1 cellular context compared by ENCODE assay signal in the genomic region with DNA sequence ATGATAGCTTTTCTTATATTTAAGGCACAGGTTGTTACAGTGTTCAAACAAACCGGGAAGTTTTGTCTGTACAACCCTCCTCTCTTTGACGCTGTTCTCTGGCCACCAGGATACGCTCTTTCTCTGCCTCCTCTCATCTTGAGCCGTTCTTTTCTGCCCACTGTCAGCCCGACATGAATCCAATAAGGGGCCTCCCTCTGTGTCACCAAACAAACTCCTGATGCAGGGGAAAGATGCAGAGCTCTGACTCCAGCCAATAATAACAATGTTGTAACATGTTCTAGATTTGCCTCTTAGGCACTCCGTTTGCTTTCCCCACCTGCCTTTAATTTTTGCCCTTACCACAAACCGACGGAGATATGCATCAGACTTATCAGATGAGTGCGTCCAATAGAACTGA.
TF ChIP-seq lines count a peak whose summit lies in the region.

No MANE protein-coding gene starts in this region.

TF ChIP-seq in GM23338, 12 proteins besides CTCF, POLR2A, EP300 and RAD21 (continued from another document):
- TF ChIP-seq, protein P1, sequence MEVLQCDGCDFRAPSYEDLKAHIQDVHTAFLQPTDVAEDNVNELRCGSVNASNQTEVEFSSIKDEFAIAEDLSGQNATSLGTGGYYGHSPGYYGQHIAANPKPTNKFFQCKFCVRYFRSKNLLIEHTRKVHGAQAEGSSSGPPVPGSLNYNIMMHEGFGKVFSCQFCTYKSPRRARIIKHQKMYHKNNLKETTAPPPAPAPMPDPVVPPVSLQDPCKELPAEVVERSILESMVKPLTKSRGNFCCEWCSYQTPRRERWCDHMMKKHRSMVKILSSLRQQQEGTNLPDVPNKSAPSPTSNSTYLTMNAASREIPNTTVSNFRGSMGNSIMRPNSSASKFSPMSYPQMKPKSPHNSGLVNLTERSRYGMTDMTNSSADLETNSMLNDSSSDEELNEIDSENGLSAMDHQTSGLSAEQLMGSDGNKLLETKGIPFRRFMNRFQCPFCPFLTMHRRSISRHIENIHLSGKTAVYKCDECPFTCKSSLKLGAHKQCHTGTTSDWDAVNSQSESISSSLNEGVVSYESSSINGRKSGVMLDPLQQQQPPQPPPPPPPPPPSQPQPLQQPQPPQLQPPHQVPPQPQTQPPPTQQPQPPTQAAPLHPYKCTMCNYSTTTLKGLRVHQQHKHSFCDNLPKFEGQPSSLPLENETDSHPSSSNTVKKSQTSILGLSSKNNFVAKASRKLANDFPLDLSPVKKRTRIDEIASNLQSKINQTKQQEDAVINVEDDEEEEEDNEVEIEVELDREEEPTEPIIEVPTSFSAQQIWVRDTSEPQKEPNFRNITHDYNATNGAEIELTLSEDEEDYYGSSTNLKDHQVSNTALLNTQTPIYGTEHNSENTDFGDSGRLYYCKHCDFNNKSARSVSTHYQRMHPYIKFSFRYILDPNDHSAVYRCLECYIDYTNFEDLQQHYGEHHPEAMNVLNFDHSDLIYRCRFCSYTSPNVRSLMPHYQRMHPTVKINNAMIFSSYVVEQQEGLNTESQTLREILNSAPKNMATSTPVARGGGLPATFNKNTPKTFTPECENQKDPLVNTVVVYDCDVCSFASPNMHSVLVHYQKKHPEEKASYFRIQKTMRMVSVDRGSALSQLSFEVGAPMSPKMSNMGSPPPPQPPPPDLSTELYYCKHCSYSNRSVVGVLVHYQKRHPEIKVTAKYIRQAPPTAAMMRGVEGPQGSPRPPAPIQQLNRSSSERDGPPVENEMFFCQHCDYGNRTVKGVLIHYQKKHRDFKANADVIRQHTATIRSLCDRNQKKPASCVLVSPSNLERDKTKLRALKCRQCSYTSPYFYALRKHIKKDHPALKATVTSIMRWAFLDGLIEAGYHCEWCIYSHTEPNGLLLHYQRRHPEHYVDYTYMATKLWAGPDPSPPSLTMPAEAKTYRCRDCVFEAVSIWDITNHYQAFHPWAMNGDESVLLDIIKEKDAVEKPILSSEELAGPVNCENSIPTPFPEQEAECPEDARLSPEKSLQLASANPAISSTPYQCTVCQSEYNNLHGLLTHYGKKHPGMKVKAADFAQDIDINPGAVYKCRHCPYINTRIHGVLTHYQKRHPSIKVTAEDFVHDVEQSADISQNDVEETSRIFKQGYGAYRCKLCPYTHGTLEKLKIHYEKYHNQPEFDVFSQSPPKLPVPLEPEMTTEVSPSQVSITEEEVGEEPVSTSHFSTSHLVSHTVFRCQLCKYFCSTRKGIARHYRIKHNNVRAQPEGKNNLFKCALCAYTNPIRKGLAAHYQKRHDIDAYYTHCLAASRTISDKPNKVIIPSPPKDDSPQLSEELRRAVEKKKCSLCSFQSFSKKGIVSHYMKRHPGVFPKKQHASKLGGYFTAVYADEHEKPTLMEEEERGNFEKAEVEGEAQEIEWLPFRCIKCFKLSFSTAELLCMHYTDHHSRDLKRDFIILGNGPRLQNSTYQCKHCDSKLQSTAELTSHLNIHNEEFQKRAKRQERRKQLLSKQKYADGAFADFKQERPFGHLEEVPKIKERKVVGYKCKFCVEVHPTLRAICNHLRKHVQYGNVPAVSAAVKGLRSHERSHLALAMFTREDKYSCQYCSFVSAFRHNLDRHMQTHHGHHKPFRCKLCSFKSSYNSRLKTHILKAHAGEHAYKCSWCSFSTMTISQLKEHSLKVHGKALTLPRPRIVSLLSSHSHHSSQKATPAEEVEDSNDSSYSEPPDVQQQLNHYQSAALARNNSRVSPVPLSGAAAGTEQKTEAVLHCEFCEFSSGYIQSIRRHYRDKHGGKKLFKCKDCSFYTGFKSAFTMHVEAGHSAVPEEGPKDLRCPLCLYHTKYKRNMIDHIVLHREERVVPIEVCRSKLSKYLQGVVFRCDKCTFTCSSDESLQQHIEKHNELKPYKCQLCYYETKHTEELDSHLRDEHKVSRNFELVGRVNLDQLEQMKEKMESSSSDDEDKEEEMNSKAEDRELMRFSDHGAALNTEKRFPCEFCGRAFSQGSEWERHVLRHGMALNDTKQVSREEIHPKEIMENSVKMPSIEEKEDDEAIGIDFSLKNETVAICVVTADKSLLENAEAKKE (CRISPR knock-in tag; IDR thresholded peaks at IDR 0.05): no peak
- no peak for TF ChIP-seq NANOG (IDR thresholded peaks at IDR 0.05; ENCODE audit: borderline replicate concordance)
- no peak for TF ChIP-seq EZH2 (IDR thresholded peaks at IDR 0.05; ENCODE audit: low read depth, unreplicated experiment)
- TF ChIP-seq, protein P2, sequence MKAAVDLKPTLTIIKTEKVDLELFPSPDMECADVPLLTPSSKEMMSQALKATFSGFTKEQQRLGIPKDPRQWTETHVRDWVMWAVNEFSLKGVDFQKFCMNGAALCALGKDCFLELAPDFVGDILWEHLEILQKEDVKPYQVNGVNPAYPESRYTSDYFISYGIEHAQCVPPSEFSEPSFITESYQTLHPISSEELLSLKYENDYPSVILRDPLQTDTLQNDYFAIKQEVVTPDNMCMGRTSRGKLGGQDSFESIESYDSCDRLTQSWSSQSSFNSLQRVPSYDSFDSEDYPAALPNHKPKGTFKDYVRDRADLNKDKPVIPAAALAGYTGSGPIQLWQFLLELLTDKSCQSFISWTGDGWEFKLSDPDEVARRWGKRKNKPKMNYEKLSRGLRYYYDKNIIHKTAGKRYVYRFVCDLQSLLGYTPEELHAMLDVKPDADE (IDR thresholded peaks at IDR 0.05): no peak
- TF ChIP-seq, protein P3, sequence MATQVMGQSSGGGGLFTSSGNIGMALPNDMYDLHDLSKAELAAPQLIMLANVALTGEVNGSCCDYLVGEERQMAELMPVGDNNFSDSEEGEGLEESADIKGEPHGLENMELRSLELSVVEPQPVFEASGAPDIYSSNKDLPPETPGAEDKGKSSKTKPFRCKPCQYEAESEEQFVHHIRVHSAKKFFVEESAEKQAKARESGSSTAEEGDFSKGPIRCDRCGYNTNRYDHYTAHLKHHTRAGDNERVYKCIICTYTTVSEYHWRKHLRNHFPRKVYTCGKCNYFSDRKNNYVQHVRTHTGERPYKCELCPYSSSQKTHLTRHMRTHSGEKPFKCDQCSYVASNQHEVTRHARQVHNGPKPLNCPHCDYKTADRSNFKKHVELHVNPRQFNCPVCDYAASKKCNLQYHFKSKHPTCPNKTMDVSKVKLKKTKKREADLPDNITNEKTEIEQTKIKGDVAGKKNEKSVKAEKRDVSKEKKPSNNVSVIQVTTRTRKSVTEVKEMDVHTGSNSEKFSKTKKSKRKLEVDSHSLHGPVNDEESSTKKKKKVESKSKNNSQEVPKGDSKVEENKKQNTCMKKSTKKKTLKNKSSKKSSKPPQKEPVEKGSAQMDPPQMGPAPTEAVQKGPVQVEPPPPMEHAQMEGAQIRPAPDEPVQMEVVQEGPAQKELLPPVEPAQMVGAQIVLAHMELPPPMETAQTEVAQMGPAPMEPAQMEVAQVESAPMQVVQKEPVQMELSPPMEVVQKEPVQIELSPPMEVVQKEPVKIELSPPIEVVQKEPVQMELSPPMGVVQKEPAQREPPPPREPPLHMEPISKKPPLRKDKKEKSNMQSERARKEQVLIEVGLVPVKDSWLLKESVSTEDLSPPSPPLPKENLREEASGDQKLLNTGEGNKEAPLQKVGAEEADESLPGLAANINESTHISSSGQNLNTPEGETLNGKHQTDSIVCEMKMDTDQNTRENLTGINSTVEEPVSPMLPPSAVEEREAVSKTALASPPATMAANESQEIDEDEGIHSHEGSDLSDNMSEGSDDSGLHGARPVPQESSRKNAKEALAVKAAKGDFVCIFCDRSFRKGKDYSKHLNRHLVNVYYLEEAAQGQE (IDR thresholded peaks at IDR 0.05; ENCODE audit: unreplicated experiment): no peak
